ENCODE assay signal across 22 cellular contexts in genomic region chr15:67132276-67132675, GRCh38.
DNase-seq lines count a peak whose midpoint lies in the region; ATAC-seq and TF ChIP-seq lines count a peak whose summit lies in the region.
"Had no signal": no experiment of that assay in that cellular context is flagged by ENCODE, and none has a peak within 500 bp of the region (broad histone marks: within the 10 kb centered on the region; RNA-seq: fewer than 3 reads in every experiment).

No MANE protein-coding gene starts in this region.

- H3K4me3 Mint-ChIP-seq in T-helper 17 cell (no peak overlapping the region), naive B cell (no peak overlapping the region)

- CTCF ChIA-PET in GM10248 (lab: Yijun Ruan, JAX): no interaction called here

- no peaks in the 10 kb centered on the region for H3K27me3 ChIP-seq in cardiac muscle cell
- H3K27me3 ChIP-seq in upper lobe of right lung: no peaks in the 10 kb centered on the region
- H3K27me3 ChIP-seq: foreskin keratinocyte, tibial artery had no signal

- H3K4me3 ChIP-seq in cardiac muscle cell (no peak overlapping the region), upper lobe of right lung (no peak overlapping the region)
- H3K4me3 ChIP-seq: HAP-1, K562, tibial artery had no signal

- H3K9me3 Mint-ChIP-seq in naive B cell: no peaks in the 10 kb centered on the region
- H3K9me3 Mint-ChIP-seq: activated T-helper 2 cell treated with anti-CD3 and anti-CD28 coated beads, Interferon-gamma antibody, Interleukin-2, Interleukin-4, amounts not matched to agents 10 μg/mL and 5 μg/mL and 100 μg/mL, durations not matched to agents 14 hours and 24 hours and 36 hours had no signal

- POLR2A ChIA-PET in GM10248 (lab: Yijun Ruan, JAX): no interaction called here

- H3K27me3 Mint-ChIP-seq in T-helper 17 cell: no peaks in the 10 kb centered on the region
- no peaks in the 10 kb centered on the region for H3K27me3 Mint-ChIP-seq in naive B cell

- ATAC-seq in Right ventricle myocardium superior (ENCODE audit: poor library complexity) (no peak), T-helper 17 cell (no peak), naive B cell (ENCODE audit: low read depth in 2 of 2) (no peak), upper lobe of right lung (no peak)
- ATAC-seq: foreskin keratinocyte had no signal

- DNase-seq in cardiac muscle cell (ENCODE audit: low read depth in 1 of 2, low spot score in 1 of 2) (no peak), Right ventricle myocardium superior (no peak), T-helper 17 cell (no peak), naive B cell (no peak), GM10248 (ENCODE audit: extremely low spot score) (no peak), upper lobe of right lung (no peak), NCI-H1930 (lab: John Stamatoyannopoulos, UW) (no peak), NCI-H82 treated with DMSO at 0.1 percent for 48 hours (lab: John Stamatoyannopoulos, UW; ENCODE audit: unreplicated experiment) (no peak)
- DNase-seq: amygdala; Calu3; cerebellar nuclear complex; foreskin keratinocyte; kidney glomerular epithelial cell; mesendoderm; NCI-H2029; NCI-H446; NK-92 treated with Interleukin-12 subunit alpha and Interleukin-12 subunit beta, amount 100 ng/mL, for 24 hours; SHP77 had no signal

- H3K4me1 Mint-ChIP-seq in T-helper 17 cell (peaks cover 74% of the 10 kb centered on the region), naive B cell (peaks cover 77 to 98% (median 96%) of the 10 kb centered on the region in 3 donors)

- peaks cover 48% of the 10 kb centered on the region for H3K4me1 ChIP-seq in cardiac muscle cell (ENCODE audit: low read depth)
- peaks cover 72% of the 10 kb centered on the region for H3K4me1 ChIP-seq in upper lobe of right lung
- H3K4me1 ChIP-seq: HAP-1 had no signal

- intact Hi-C loops in Right ventricle myocardium superior (cut with DNase I): no loop called here
- intact Hi-C loops in upper lobe of right lung (cut with DNase I): no loop called here

- peaks cover 3% of the 10 kb centered on the region for H3K36me3 Mint-ChIP-seq in T-helper 17 cell (ENCODE audit: low read depth)
- H3K36me3 Mint-ChIP-seq in naive B cell: peaks cover 0 to 10% of the 10 kb centered on the region in 2 donors

- peak overlapping the region; percentile 100 for H3K27ac Mint-ChIP-seq in T-helper 17 cell
- H3K27ac Mint-ChIP-seq in naive B cell: peak overlapping the region in 4 of 6 donors; percentile 11 to 96 (median 94)

- H3K36me3 ChIP-seq in cardiac muscle cell (no peaks in the 10 kb centered on the region), upper lobe of right lung (no peaks in the 10 kb centered on the region)
- H3K36me3 ChIP-seq: HAP-1, tibial artery had no signal

- no peak for TF ChIP-seq CTCF in cardiac muscle cell (IDR thresholded peaks at IDR 0.05; ENCODE audit: low read depth, low read length)
- TF ChIP-seq CTCF in GM10248 (IDR thresholded peaks at IDR 0.05; ENCODE audit: control extremely low read depth, extremely low read depth, low read depth, missing control alignments): no peak
- no peak for TF ChIP-seq CTCF in upper lobe of right lung (IDR thresholded peaks at IDR 0.05)

- H3K9me3 ChIP-seq in cardiac muscle cell (ENCODE audit: low read depth) (no peaks in the 10 kb centered on the region), T-helper 17 cell (ENCODE audit: control insufficient read depth, low read length, poor library complexity, severe bottlenecking) (no peaks in the 10 kb centered on the region), upper lobe of right lung (no peaks in the 10 kb centered on the region)
- H3K9me3 ChIP-seq: HAP-1, tibial artery had no signal

- H3K27ac ChIP-seq in cardiac muscle cell (peak overlapping the region; percentile 81), upper lobe of right lung (no peak overlapping the region)
- H3K27ac ChIP-seq: foreskin keratinocyte had no signal
